ENCODE assay signal across 8 cellular contexts in the genomic region with DNA sequence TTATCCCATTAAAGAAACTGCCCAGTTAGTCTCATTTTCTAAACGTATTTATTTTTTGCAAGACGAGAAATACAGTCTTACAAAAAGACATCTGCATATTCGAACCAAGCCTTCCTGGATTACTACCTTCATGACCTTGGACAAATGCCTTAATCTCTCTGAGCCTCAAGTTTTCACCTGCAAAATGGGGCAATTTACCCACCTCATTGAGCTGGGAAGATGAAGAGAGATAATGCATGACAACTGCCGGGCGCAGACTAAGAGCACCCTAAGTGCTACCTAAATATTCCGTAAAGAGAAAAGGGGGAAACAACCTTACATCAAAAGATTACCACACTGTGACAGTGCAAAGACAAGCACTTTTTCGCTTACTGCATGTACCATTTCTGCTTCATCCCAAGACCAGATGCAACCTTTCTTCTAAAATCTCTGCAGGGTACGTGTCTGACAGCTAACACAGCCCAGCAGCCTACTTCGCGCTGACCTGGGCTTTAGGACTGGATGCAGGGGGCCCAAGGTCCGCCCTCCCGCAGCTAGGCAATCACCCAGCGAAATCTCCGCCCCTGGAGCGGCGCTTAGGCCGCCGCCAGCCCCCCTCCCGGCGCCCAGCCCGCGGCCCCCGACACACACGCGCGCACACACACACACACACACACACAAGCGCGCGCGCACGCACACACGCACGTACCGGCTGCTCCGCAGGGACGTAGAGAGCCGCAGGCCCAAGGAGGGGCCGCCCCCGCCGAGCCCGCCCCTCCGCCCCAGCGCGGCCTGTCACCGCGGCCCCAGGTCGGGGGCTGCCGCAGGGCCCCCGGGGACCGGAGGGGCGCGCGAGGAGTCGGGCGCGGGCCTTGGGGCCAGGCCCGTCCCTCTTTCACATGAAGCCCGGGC. TPM values are rescaled to one million over a fixed set of nuclear protein-coding genes. Genes with fewer than 3 reads are reported as not detected.
DNase-seq lines count a peak whose midpoint lies in the region; TF ChIP-seq lines count a peak whose summit lies in the region.

No MANE protein-coding gene starts in this region.

- H4K5ac ChIP-seq in H9 (ENCODE audit: insufficient read length, low read depth, low read length) = no peak overlapping the region

- TF ChIP-seq CTCF in H9 (conservative IDR thresholded peaks at IDR 0.05) = no peak
- TF ChIP-seq CTCF in MM.1S (IDR thresholded peaks at IDR 0.05; ENCODE audit: low read length) = no peak

- H3K79me2 ChIP-seq in H9 (ENCODE audit: insufficient read depth, low read length) = peaks cover 5% of the 10 kb centered on the region; the same call in 1 of the 2 replicates
- peaks cover 49% of the 10 kb centered on the region for H3K79me2 ChIP-seq in MM.1S (ENCODE audit: low read length)

- no peaks in the 10 kb centered on the region for H3K9me3 ChIP-seq in H9 (ENCODE audit: control insufficient read depth, low read depth, low read length)
- no peaks in the 10 kb centered on the region for H3K9me3 ChIP-seq in MM.1S (replicated peaks; ENCODE audit: insufficient read depth, low read length)
- peaks cover 2% of the 10 kb centered on the region; the same call in 1 of the 2 replicates for H3K9me3 ChIP-seq in SJSA1 (replicated peaks)

- no peak overlapping the region for H2BK20ac ChIP-seq in H9 (ENCODE audit: low read depth, low read length, poor library complexity, severe bottlenecking)

- no peak overlapping the region for H2BK15ac ChIP-seq in H9 (ENCODE audit: low read depth, low read length)

- H4K8ac ChIP-seq in H9 (replicated peaks; ENCODE audit: insufficient read length, low read depth, low read length) = no peak overlapping the region

- DNase-seq in EH (ENCODE audit: low read depth) (peak; percentile 84), H9 (peak; percentile 86), MM.1S (peak; percentile 92), SJSA1 (ENCODE audit: low read depth in 1 of 2, low spot score in 2 of 2) (peak; percentile 89 to 90), germinal center (ENCODE audit: low spot score) (peak; percentile 80), nucleus accumbens (lab: John Stamatoyannopoulos, UW) (peak in 55 of 56 donors; percentile 43 to 90 (median 80)), superior temporal gyrus (ENCODE audit: extremely low spot score) (peak; percentile 79)
- DNase-seq in activated naive CD4-positive, alpha-beta T cell treated with Interleukin-2 at 50 U/mL for 16 hours = peak; percentile 79

- no peaks in the 10 kb centered on the region for H3K9me2 ChIP-seq in MM.1S (replicated peaks; ENCODE audit: insufficient read depth, low read length)

- no peaks in the 10 kb centered on the region for H4K20me1 ChIP-seq in H9 (ENCODE audit: control insufficient read depth, insufficient read depth, insufficient read length)
- H4K20me1 ChIP-seq in MM.1S (ENCODE audit: insufficient read depth, low read length) = 0 out of 2 replicates have a peak, but pooled peaks cover 4% of the 10 kb centered on the region

- no CpG with 5 or more reads among the region's 58 CpGs for WGBS in H9 (ENCODE audit: extremely low coverage, insufficient read length, low lambda C conversion rate)

- H3K4me3 ChIP-seq in MM.1S (ENCODE audit: low read length) (peak overlapping the region; percentile 88), SJSA1 (peak overlapping the region; percentile 99)

- H2BK120ac ChIP-seq in H9 (ENCODE audit: low read depth, low read length, poor library complexity, severe bottlenecking) = no peak overlapping the region

- H3K4me2 ChIP-seq in H9 (ENCODE audit: insufficient read depth, insufficient read length, low read length) (peak overlapping the region; percentile 98), MM.1S (ENCODE audit: low read depth, low read length) (peak overlapping the region; percentile 67)

- H3K9ac ChIP-seq in H9 (ENCODE audit: extremely low read depth, insufficient read length, low read length) (peak overlapping the region; percentile 27), MM.1S (ENCODE audit: low read length) (peak overlapping the region; percentile 99)

- H3K4me1 Mint-ChIP-seq in H9 = peaks cover 18 to 22% of the 10 kb centered on the region in 2 experiments

- peaks cover 28% of the 10 kb centered on the region for H3F3A ChIP-seq in MM.1S (ENCODE audit: insufficient read depth, low read length)

- H3K4me1 ChIP-seq in H9 (ENCODE audit: insufficient read depth, low read length) = 0 out of 2 replicates have a peak, but pooled peaks cover 4% of the 10 kb centered on the region
- H3K4me1 ChIP-seq in MM.1S (ENCODE audit: low read length) = peaks cover 29% of the 10 kb centered on the region
- peaks cover 26% of the 10 kb centered on the region for H3K4me1 ChIP-seq in SJSA1 (replicated peaks)

- no peak overlapping the region for H4K91ac ChIP-seq in H9 (ENCODE audit: insufficient read length, low read depth, low read length)

- H3K27me3 ChIP-seq in H9 (ENCODE audit: insufficient read depth, low read length) (no peaks in the 10 kb centered on the region; the same call in 1 of the 2 replicates), MM.1S (replicated peaks; ENCODE audit: insufficient read depth, low read length) (no peaks in the 10 kb centered on the region), SJSA1 (replicated peaks) (no peaks in the 10 kb centered on the region)

- no peak overlapping the region for H3K23ac ChIP-seq in H9 (ENCODE audit: insufficient read length, low read depth, low read length)

- H3K27me3 Mint-ChIP-seq in H9 (ENCODE audit: low read depth) = no peaks in the 10 kb centered on the region

- H3K18ac ChIP-seq in H9 (ENCODE audit: insufficient read length, low read depth, low read length) = no peak overlapping the region

- H3K27ac ChIP-seq in H9 (ENCODE audit: insufficient read length, low read depth, low read length) (no peak overlapping the region), MM.1S (ENCODE audit: low read length) (peak overlapping the region; percentile 99), SJSA1 (peak overlapping the region; percentile 98)

- H3K14ac ChIP-seq in H9 (ENCODE audit: insufficient read depth, low read length) = 0 out of 2 replicates have a peak overlapping the region, but pooled peaks have one; percentile 95

- no peak overlapping the region for H3T11ph ChIP-seq in H9 (ENCODE audit: low read length)

- H2AFZ ChIP-seq in H9 (ENCODE audit: low read length) (no peak overlapping the region), MM.1S (ENCODE audit: low read length) (peak overlapping the region; percentile 50)

- no peaks in the 10 kb centered on the region for H3K9me3 Mint-ChIP-seq in H9

- H3K23me2 ChIP-seq in H9 (ENCODE audit: insufficient read length, low read depth, low read length, poor library complexity, severe bottlenecking) = peaks cover 4% of the 10 kb centered on the region

- H2BK12ac ChIP-seq in H9 (ENCODE audit: insufficient read length, low read depth, low read length) = no peak overlapping the region

- H3K4ac ChIP-seq in H9 (ENCODE audit: low read depth, low read length) = no peak overlapping the region

- H3K79me1 ChIP-seq in H9 (ENCODE audit: insufficient read depth, low read depth, low read length, poor library complexity, severe bottlenecking) = no peaks in the 10 kb centered on the region

- H2AK5ac ChIP-seq in H9 (ENCODE audit: insufficient read length, low read length) = no peak overlapping the region

- H3K36me3 ChIP-seq in MM.1S (replicated peaks; ENCODE audit: insufficient read depth, low read length) = no peaks in the 10 kb centered on the region
- peaks cover 9% of the 10 kb centered on the region for H3K36me3 ChIP-seq in SJSA1

- peak overlapping the region in 2 of 3 experiments; percentile 56 to 61; a peak in 4 of 7 replicates for H3K27ac Mint-ChIP-seq in H9

- H2BK5ac ChIP-seq in H9 (ENCODE audit: insufficient read length, low read length) = no peak overlapping the region

- H3K4me3 Mint-ChIP-seq in H9 = peak overlapping the region; percentile 72 to 90

- no peaks in the 10 kb centered on the region for H3K36me3 Mint-ChIP-seq in H9 (ENCODE audit: insufficient read depth in 1 of 3, low read depth in 3 of 3)

- no peak overlapping the region for H3K56ac ChIP-seq in H9 (ENCODE audit: insufficient read length, low read depth, low read length)

RNA-seq across cellular contexts. Expression of a gene that starts 0.8 kb away (rescaled TPM):
- 25.8 and 26.8 TPM in 2 replicates for total RNA-seq in H9 (2021)
- total RNA-seq in SJSA1 (2014; rRNA removed; shearing (Covaris generic)) = 28.8 and 41.7 TPM in 2 replicates

RNA-seq across cellular contexts. Expression of a gene that starts 31.2 kb away (rescaled TPM):
- 0.37 and 0.61 TPM in 2 replicates for total RNA-seq in H9 (2021)
- total RNA-seq in SJSA1 (2014; rRNA removed; shearing (Covaris generic)) = 0.63 TPM in 1 of 2 replicates, not detected in the other
